In genomic region chr1:78419309-78419708, GRCh38 we compare ENCODE assay signal across 1 cellular context.
A peak's percentile ranks its signal among the peaks of the same experiment; 100 is the strongest.
TF ChIP-seq lines count a peak whose summit lies in the region.

No MANE protein-coding gene starts in this region.

TF ChIP-seq in SK-N-SH, 30 proteins besides CTCF, POLR2A, EP300 and RAD21:
- TF ChIP-seq PBX3 (IDR thresholded peaks at IDR 0.05) (peak; percentile 61), POLR2AphosphoS5 (IDR thresholded peaks at IDR 0.05; ENCODE audit: low read depth, low read length) (0 out of 2 replicates have a peak, but pooled peaks have one; percentile 13), RXRA (IDR thresholded peaks at IDR 0.05; ENCODE audit: borderline replicate concordance, low read depth) (no peak), USF1 (IDR thresholded peaks at IDR 0.05; ENCODE audit: borderline replicate concordance, low read depth) (no peak), TEAD4 (IDR thresholded peaks at IDR 0.05; ENCODE audit: borderline replicate concordance, insufficient read depth) (no peak), TCF12 (IDR thresholded peaks at IDR 0.05) (peak; percentile 73), RCOR1 (IDR thresholded peaks at IDR 0.05; ENCODE audit: low read length) (no peak), ZBTB33 (IDR thresholded peaks at IDR 0.05; ENCODE audit: borderline replicate concordance, low read depth) (no peak), IRF3 (IDR thresholded peaks at IDR 0.05; ENCODE audit: low read depth, low read length) (no peak), YY1 (IDR thresholded peaks at IDR 0.05; ENCODE audit: low read depth) (no peak), MEF2A (IDR thresholded peaks at IDR 0.05; ENCODE audit: borderline replicate concordance, low read depth) (no peak), EZH2phosphoT487 (IDR thresholded peaks at IDR 0.05; ENCODE audit: borderline replicate concordance, low read depth) (no peak)
